In genomic region chr5:133957080-133957479, GRCh38 we compare ENCODE assay signal across 12 cellular contexts. TPM values are rescaled to one million over a fixed set of nuclear protein-coding genes. Genes with fewer than 3 reads are reported as not detected.
DNase-seq lines count a peak whose midpoint lies in the region; ATAC-seq and TF ChIP-seq lines count a peak whose summit lies in the region.
"Had no signal": no experiment of that assay in that cellular context is flagged by ENCODE, and none has a peak within 500 bp of the region (broad histone marks: within the 10 kb centered on the region; RNA-seq: fewer than 3 reads in every experiment).

No MANE protein-coding gene starts in this region.

- ATAC-seq in GM19043 (IDR thresholded peaks at IDR 0.05; ENCODE audit: low read depth, unreplicated experiment) (peak; percentile 19), HG03354 (IDR thresholded peaks at IDR 0.05; ENCODE audit: poor library complexity, severe bottlenecking, unreplicated experiment) (peak; percentile 25), HG03571 (IDR thresholded peaks at IDR 0.05; ENCODE audit: unreplicated experiment) (no peak)
- ATAC-seq: Right ventricle myocardium inferior had no signal

- H3K27ac Mint-ChIP-seq in mesothelial cell of epicardium: peak overlapping the region; percentile 25

- TF ChIP-seq CTCF in GM12864 (IDR thresholded peaks at IDR 0.05; ENCODE audit: low read depth, low read length, missing control alignments) (no peak), mesothelial cell of epicardium (IDR thresholded peaks at IDR 0.05; ENCODE audit: unreplicated experiment) (no peak)

- no peaks in the 10 kb centered on the region for H3K27me3 Mint-ChIP-seq in mesothelial cell of epicardium (ENCODE audit: low read depth)
- H3K27me3 Mint-ChIP-seq: central memory CD8-positive, alpha-beta T cell had no signal

- DNase-seq in GM12864 (ENCODE audit: low read depth) (no peak), mesothelial cell of epicardium (ENCODE audit: low spot score in 2 of 2, unreplicated experiment in 2 of 2) (no peak), HCEC 1CT (no peak), nucleus accumbens (lab: John Stamatoyannopoulos, UW) (no peak)
- DNase-seq: activated effector memory CD4-positive, alpha-beta T cell treated with Interleukin-2 at 50 U/mL for 16 hours; erythroblast; NCI-H524 treated with DMSO at 0.1 percent for 48 hours had no signal

- no peaks in the 10 kb centered on the region for H3K4me1 Mint-ChIP-seq in mesothelial cell of epicardium

- H3K4me3 Mint-ChIP-seq in mesothelial cell of epicardium: no peak overlapping the region
- H3K4me3 Mint-ChIP-seq: central memory CD8-positive, alpha-beta T cell had no signal

- H3K4me3 ChIP-seq in GM12864 (ENCODE audit: low read depth, low read length): peak overlapping the region; percentile 2; the same call in 1 of the 2 replicates

- H3K36me3 Mint-ChIP-seq in mesothelial cell of epicardium: peaks cover 22% of the 10 kb centered on the region

- no peaks in the 10 kb centered on the region for H3K9me3 Mint-ChIP-seq in mesothelial cell of epicardium
- H3K9me3 Mint-ChIP-seq: central memory CD8-positive, alpha-beta T cell had no signal

RNA-seq across cellular contexts. Expression of gene C5orf15, which starts 11.3 kb away (rescaled TPM):
- 44.2 to 47.4 TPM (median 47.3 TPM) in 3 replicates for total RNA-seq in mesothelial cell of epicardium

RNA-seq across cellular contexts. Expression of gene VDAC1, which starts 47.7 kb away (rescaled TPM):
- total RNA-seq in mesothelial cell of epicardium: 108 to 111 TPM (median 109 TPM) in 3 replicates
